20 cellular contexts compared by ENCODE assay signal in genomic region chr12:89368386-89368785, GRCh38.
"Had no signal": no experiment of that assay in that cellular context is flagged by ENCODE, and none has a peak within 500 bp of the region (broad histone marks: within the 10 kb centered on the region; RNA-seq: fewer than 3 reads in every experiment).

No MANE protein-coding gene starts in this region.

- H3K36me3 ChIP-seq: heart right ventricle, ovary had no signal

- H3K4me3 ChIP-seq: heart right ventricle, ovary, psoas muscle had no signal

- ATAC-seq: heart right ventricle; naive thymus-derived CD8-positive, alpha-beta T cell; psoas muscle; right cardiac atrium; stimulated activated naive CD8-positive, alpha-beta T cell treated with anti-CD3 and anti-CD28 coated beads, Interleukin-15, Interleukin-2, amounts not matched to agents 100 U/mL and 50 U/mL, for 24 hours had no signal

- FAIRE-seq: TTC549 had no signal

- H3K36me3 Mint-ChIP-seq: naive thymus-derived CD8-positive, alpha-beta T cell had no signal

- H3K27me3 ChIP-seq: heart right ventricle, ovary had no signal

- H3K9me3 ChIP-seq: heart right ventricle, ovary, psoas muscle had no signal

- H3K27ac Mint-ChIP-seq: endodermal cell; naive thymus-derived CD8-positive, alpha-beta T cell had no signal

- DNase-seq: activated CD4-positive, alpha-beta T cell treated with anti-CD3 and anti-CD28 coated beads, Interleukin-2, amount 50 U/mL, for 4 hours; activated CD8-positive, alpha-beta memory T cell treated with anti-CD3 and anti-CD28 coated beads for 24 hours; activated CD8-positive, alpha-beta memory T cell treated with anti-CD3 and anti-CD28 coated beads, Interleukin-2, amount 50 U/mL, for 48 hours; activated naive CD4-positive, alpha-beta T cell treated with Interleukin-2 at 50 U/mL for 16 hours; activated T-cell treated with anti-CD3 and anti-CD28 coated beads, Interleukin-2, amount 50 U/mL, for 48 hours; amygdala; cerebellar nuclear complex; cortex of kidney; endodermal cell; heart right ventricle; mesendoderm; naive thymus-derived CD8-positive, alpha-beta T cell; ovary; psoas muscle; right cardiac atrium; stimulated activated CD4-positive, alpha-beta T cell treated with anti-CD3 and anti-CD28 coated beads, Interleukin-12 subunit alpha, Interleukin-12 subunit beta, amount 100 ng/mL, for 4 hours; stimulated activated CD4-positive, alpha-beta T cell treated with anti-CD3 and anti-CD28 coated beads, Interleukin-4, amount 100 ng/mL, for 4 hours; stimulated activated naive CD8-positive, alpha-beta T cell treated with anti-CD3 and anti-CD28 coated beads, Interleukin-15, Interleukin-2, amounts not matched to agents 100 U/mL and 50 U/mL, for 24 hours; T-helper 1 cell had no signal

- H3K4me3 Mint-ChIP-seq: endodermal cell; naive thymus-derived CD8-positive, alpha-beta T cell had no signal

- H3K27ac ChIP-seq: heart right ventricle, ovary, psoas muscle had no signal

- H3K9me3 Mint-ChIP-seq: endodermal cell; naive thymus-derived CD8-positive, alpha-beta T cell had no signal
